Comparison of ENCODE assay signal across 8 cellular contexts in the genomic region with DNA sequence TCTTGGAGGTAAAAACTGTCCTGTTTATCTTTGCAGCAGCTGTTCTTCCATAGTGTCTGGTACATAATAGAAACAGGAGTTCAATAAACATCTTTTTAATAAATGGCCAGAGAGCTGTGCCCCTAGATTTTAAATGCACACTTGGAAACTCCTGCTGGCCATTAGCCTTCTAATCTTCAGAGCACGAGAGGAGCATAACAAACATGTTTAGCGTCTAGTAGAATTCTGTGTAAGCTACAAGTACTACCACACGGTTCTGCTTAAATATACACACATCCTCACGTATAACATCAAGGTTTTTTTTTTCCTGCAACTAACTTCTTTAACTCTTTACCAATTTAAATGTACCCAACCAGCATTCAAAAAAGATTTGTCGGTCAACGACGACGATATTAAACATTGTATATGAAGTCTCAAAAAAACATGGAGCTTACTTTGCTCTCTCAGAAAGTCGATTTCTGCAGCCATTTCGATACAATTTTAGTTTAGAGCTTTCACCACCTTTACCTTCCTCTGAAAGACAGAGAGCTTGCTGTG. TPM values are rescaled to one million over a fixed set of nuclear protein-coding genes. Genes with fewer than 3 reads are reported as not detected.
DNase-seq lines count a peak whose midpoint lies in the region; ATAC-seq and TF ChIP-seq lines count a peak whose summit lies in the region.

No MANE protein-coding gene starts in this region.

- TF ChIP-seq POLR2A in erythroblast (IDR thresholded peaks at IDR 0.05; ENCODE audit: low read length): no peak

- H3K27me3 Mint-ChIP-seq in CD8-positive, alpha-beta memory T cell: no peaks in the 10 kb centered on the region
- H3K27me3 Mint-ChIP-seq in mesothelial cell of epicardium (ENCODE audit: low read depth): no peaks in the 10 kb centered on the region

- H3K36me3 ChIP-seq in CD8-positive, alpha-beta memory T cell (ENCODE audit: insufficient read depth, low read length): no peaks in the 10 kb centered on the region
- no peaks in the 10 kb centered on the region for H3K36me3 ChIP-seq in neutrophil

- peaks cover 0 to 4% (median 0%) of the 10 kb centered on the region in 3 donors for H3K36me3 Mint-ChIP-seq in CD8-positive, alpha-beta memory T cell
- no peaks in the 10 kb centered on the region for H3K36me3 Mint-ChIP-seq in mesothelial cell of epicardium

- no peaks in the 10 kb centered on the region for H3K27me3 ChIP-seq in CD8-positive, alpha-beta memory T cell (ENCODE audit: insufficient read depth, low read length, poor library complexity, severe bottlenecking)
- H3K27me3 ChIP-seq in neutrophil: no peaks in the 10 kb centered on the region

- H3K9me3 Mint-ChIP-seq in CD8-positive, alpha-beta memory T cell: no peaks in the 10 kb centered on the region
- no peaks in the 10 kb centered on the region for H3K9me3 Mint-ChIP-seq in mesothelial cell of epicardium

- no peak overlapping the region for H3K27ac Mint-ChIP-seq in CD8-positive, alpha-beta memory T cell
- H3K27ac Mint-ChIP-seq in mesothelial cell of epicardium: no peak overlapping the region

- ATAC-seq in GM19452 (IDR thresholded peaks at IDR 0.05; ENCODE audit: unreplicated experiment): no peak

- DNase-seq in CD8-positive, alpha-beta memory T cell: no peak
- peak; percentile 20 for DNase-seq in NCI-H2227 treated with DMSO at 0.1 percent for 48 hours (lab: John Stamatoyannopoulos, UW)
- DNase-seq in erythroblast (lab: John Stamatoyannopoulos, UW): peak; percentile 59 to 71
- no peak for DNase-seq in mesothelial cell of epicardium (ENCODE audit: low spot score in 2 of 2, unreplicated experiment in 2 of 2)
- DNase-seq in nucleus accumbens (lab: John Stamatoyannopoulos, UW): no peak
- no peak for DNase-seq in NCI-H2171 treated with DMSO at 0.1 percent for 48 hours (lab: John Stamatoyannopoulos, UW)

- H3K4me1 ChIP-seq in CD8-positive, alpha-beta memory T cell (ENCODE audit: insufficient read depth, low read length): peaks cover 44% of the 10 kb centered on the region
- H3K4me1 ChIP-seq in neutrophil (ENCODE audit: control insufficient read depth in 1 of 2, insufficient read depth in 1 of 2, low read depth in 1 of 2, low read length in 1 of 2): peaks cover 57 to 61% of the 10 kb centered on the region in 2 experiments

- no peak for TF ChIP-seq CTCF in neutrophil (IDR thresholded peaks at IDR 0.05)
- no peak for TF ChIP-seq CTCF in mesothelial cell of epicardium (IDR thresholded peaks at IDR 0.05; ENCODE audit: unreplicated experiment)

- peaks cover 33 to 40% (median 39%) of the 10 kb centered on the region in 3 donors for H3K4me1 Mint-ChIP-seq in CD8-positive, alpha-beta memory T cell
- peaks cover 9% of the 10 kb centered on the region for H3K4me1 Mint-ChIP-seq in mesothelial cell of epicardium

- CTCF ChIA-PET in CD8-positive, alpha-beta memory T cell (lab: Charles Lee): interaction anchor here (1.0 to 2.2 kb wide), 2 partner anchors 11 to 280 kb away, joined by 4 to 7 read pairs; no protein-coding TSS in a partner anchor

- H3K27ac ChIP-seq in CD8-positive, alpha-beta memory T cell (ENCODE audit: low read depth, low read length): peak overlapping the region; percentile 98
- peak overlapping the region; percentile 94 for H3K27ac ChIP-seq in neutrophil

- peak overlapping the region; percentile 94 for H3K4me3 ChIP-seq in CD8-positive, alpha-beta memory T cell (ENCODE audit: low read length)
- peak overlapping the region; percentile 82 to 98 for H3K4me3 ChIP-seq in neutrophil (ENCODE audit: low read depth in 1 of 2, low read length in 1 of 2)

- H3K4me3 Mint-ChIP-seq in CD8-positive, alpha-beta memory T cell: no peak overlapping the region
- no peak overlapping the region for H3K4me3 Mint-ChIP-seq in mesothelial cell of epicardium

- no peaks in the 10 kb centered on the region for H3K9me3 ChIP-seq in CD8-positive, alpha-beta memory T cell (ENCODE audit: low read length)
- H3K9me3 ChIP-seq in neutrophil: no peaks in the 10 kb centered on the region

- POLR2A ChIA-PET in CD8-positive, alpha-beta memory T cell (lab: Charles Lee): interaction anchor here (0.9 to 2.3 kb wide), 6 partner anchors 280 to 1212 kb away, joined by 3 to 13 read pairs (median 4); partner anchors contain the start of genes ABHD18, LARP1B and PLK4

RNA-seq across cellular contexts. Expression of gene SCLT1, which starts 0.6 kb away (rescaled TPM):
- total RNA-seq in CD8-positive, alpha-beta memory T cell: 10 to 100 TPM; 18.2 to 20.6 TPM
- 7.7 TPM for polyA plus RNA-seq in CD8-positive, alpha-beta memory T cell
- 19.0 to 19.3 TPM (median 19.0 TPM) in 3 replicates for total RNA-seq in mesothelial cell of epicardium

RNA-seq across cellular contexts. Expression of gene C4orf33, which starts 3.2 kb away (rescaled TPM):
- 1 to 10 TPM; 6.8 to 7.5 TPM for total RNA-seq in CD8-positive, alpha-beta memory T cell
- polyA plus RNA-seq in CD8-positive, alpha-beta memory T cell: 6.0 TPM
- total RNA-seq in mesothelial cell of epicardium: 11.3 to 14.4 TPM (median 12.2 TPM) in 3 replicates

Comparison
In these comparisons a context has a peak if more than half of its experiments do, and no peak if none do; other contexts are left out.
1. DNase-seq: peak in NCI-H2227 treated with DMSO at 0.1 percent for 48 hours (single experiment) and erythroblast (2 of 2); none in CD8-positive, alpha-beta memory T cell (0 of 5), mesothelial cell of epicardium (0 of 2), nucleus accumbens (0 of 56) and NCI-H2171 treated with DMSO at 0.1 percent for 48 hours (single experiment).